In the genomic region with DNA sequence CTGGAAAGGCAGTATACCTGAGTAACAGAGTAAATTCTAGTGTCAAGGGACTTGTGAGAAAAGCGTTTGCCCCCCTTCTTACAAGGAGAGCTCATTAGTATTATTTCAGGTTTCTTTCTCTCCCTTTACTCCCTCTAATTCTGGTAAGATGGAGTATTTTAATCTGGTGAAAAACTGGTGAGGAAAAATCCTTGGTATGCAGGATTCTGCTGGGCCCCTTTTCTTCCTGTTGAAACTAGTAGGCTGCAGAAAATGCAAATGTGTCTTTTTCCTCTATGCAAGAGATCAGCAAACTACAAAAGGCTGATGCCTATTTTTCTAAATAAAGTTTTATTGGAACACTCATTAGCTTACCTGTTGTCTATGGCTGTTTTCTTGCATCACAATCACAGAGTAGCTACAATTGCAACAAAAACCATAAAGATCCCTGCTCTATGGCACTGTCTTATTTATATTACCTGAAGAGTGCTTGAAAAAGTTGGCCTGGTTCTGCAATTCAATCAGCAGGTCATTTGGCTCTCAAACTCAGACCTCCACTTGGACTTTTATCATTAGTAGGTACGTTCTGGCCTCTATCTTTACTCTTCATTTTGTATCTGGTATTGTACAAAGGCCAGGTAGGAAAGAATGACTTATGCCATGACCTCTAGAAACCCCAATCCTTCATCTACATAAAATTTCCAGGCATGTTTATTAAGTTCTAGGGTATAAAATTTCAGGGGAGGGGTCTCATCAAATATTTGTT, we compare ENCODE assay signal across 19 cellular contexts.
DNase-seq lines count a peak whose midpoint lies in the region; FAIRE-seq and TF ChIP-seq lines count a peak whose summit lies in the region.
"Had no signal": no experiment of that assay in that cellular context is flagged by ENCODE, and none has a peak within 500 bp of the region (broad histone marks: within the 10 kb centered on the region; RNA-seq: fewer than 3 reads in every experiment).

No MANE protein-coding gene starts in this region.

- peaks cover 12% of the 10 kb centered on the region for H3K36me3 Mint-ChIP-seq in endodermal cell (ENCODE audit: low read depth)
- peaks cover 6% of the 10 kb centered on the region for H3K36me3 Mint-ChIP-seq in T-helper 2 cell treated with Interferon-gamma antibody and Interleukin-4, amounts not matched to agents 5 μg/mL and 100 μg/mL, for 36 hours (ENCODE audit: low read depth)
- H3K36me3 Mint-ChIP-seq: activated naive CD4-positive, alpha-beta T cell treated with anti-CD3 and anti-CD28 coated beads, Interleukin-2, amount 10 ng/mL, durations not matched to agents 7 days and 5 days; natural killer cell had no signal

- intact Hi-C loops in prostate gland (cut with DNase I), result loop anchor here (10.0 kb wide), 1 partner anchor 534 kb away; no protein-coding TSS in a partner anchor

- H3K27ac Mint-ChIP-seq in endodermal cell, result peak overlapping the region; percentile 12
- H3K27ac Mint-ChIP-seq in T-helper 2 cell treated with Interferon-gamma antibody and Interleukin-4, amounts not matched to agents 5 μg/mL and 100 μg/mL, for 36 hours, result no peak overlapping the region
- H3K27ac Mint-ChIP-seq: activated CD4-positive, alpha-beta memory T cell treated with anti-CD3 and anti-CD28 coated beads, Interleukin-2, amount 10 ng/mL, durations not matched to agents 7 days and 5 days; activated naive CD4-positive, alpha-beta T cell treated with anti-CD3 and anti-CD28 coated beads, Interleukin-2, amount 10 ng/mL, durations not matched to agents 7 days and 5 days had no signal

- H3K9ac ChIP-seq in adipocyte (ENCODE audit: low read length) (peak overlapping the region; percentile 48), endodermal cell (ENCODE audit: extremely low read depth, low read length, poor library complexity, severe bottlenecking) (no peak overlapping the region)

- TF ChIP-seq POLR2A in GM12891 (IDR thresholded peaks at IDR 0.05; ENCODE audit: low read depth, low read length) (no peak), prostate gland (IDR thresholded peaks at IDR 0.05) (no peak)

- peaks cover 7% of the 10 kb centered on the region for H3K9me3 Mint-ChIP-seq in endodermal cell
- H3K9me3 Mint-ChIP-seq in T-helper 2 cell treated with Interferon-gamma antibody and Interleukin-4, amounts not matched to agents 5 μg/mL and 100 μg/mL, for 36 hours, result no peaks in the 10 kb centered on the region
- H3K9me3 Mint-ChIP-seq: activated CD4-positive, alpha-beta memory T cell treated with anti-CD3 and anti-CD28 coated beads, Interleukin-2, amount 10 ng/mL, durations not matched to agents 7 days and 5 days; activated naive CD4-positive, alpha-beta T cell treated with anti-CD3 and anti-CD28 coated beads, Interleukin-2, amount 10 ng/mL, durations not matched to agents 7 days and 5 days; natural killer cell had no signal

- H3K4me1 Mint-ChIP-seq in endodermal cell, result peaks cover 15% of the 10 kb centered on the region
- peaks cover 6% of the 10 kb centered on the region for H3K4me1 Mint-ChIP-seq in T-helper 2 cell treated with Interferon-gamma antibody and Interleukin-4, amounts not matched to agents 5 μg/mL and 100 μg/mL, for 36 hours (ENCODE audit: low read depth)
- H3K4me1 Mint-ChIP-seq: activated naive CD4-positive, alpha-beta T cell treated with anti-CD3 and anti-CD28 coated beads, Interleukin-2, amount 10 ng/mL, durations not matched to agents 7 days and 5 days had no signal

- DNase-seq in GM12891 (ENCODE audit: insufficient read length, low spot score) (no peak), adipocyte (ENCODE audit: low read depth) (peak; percentile 23), endodermal cell (no peak), prostate gland (ENCODE audit: low spot score) (no peak), T-helper 1 cell (no peak)
- DNase-seq in T-helper 2 cell treated with Interferon-gamma antibody and Interleukin-4, amounts not matched to agents 5 μg/mL and 100 μg/mL, for 36 hours (ENCODE audit: low spot score), result no peak
- no peak for DNase-seq in activated CD4-positive, CD25-positive, alpha-beta regulatory T cell treated with anti-CD3 and anti-CD28 coated beads, Interleukin-2, amount 50 U/mL, for 72 hours
- DNase-seq: activated CD4-positive, alpha-beta memory T cell treated with anti-CD3 and anti-CD28 coated beads, Interleukin-2, amount 10 ng/mL, durations not matched to agents 7 days and 5 days; activated naive CD4-positive, alpha-beta T cell treated with anti-CD3 and anti-CD28 coated beads, Interleukin-2, amount 10 ng/mL, durations not matched to agents 7 days and 5 days; activated T-cell treated with anti-CD3 and anti-CD28 coated beads, Interleukin-2, amount 50 U/mL, for 1 hour; body of pancreas; islet precursor cell; natural killer cell; NCI-H1694 treated with DMSO at 0.1 percent for 48 hours; NCI-H345; stimulated activated CD8-positive, alpha-beta memory T cell treated with anti-CD3 and anti-CD28 coated beads, Interleukin-4, amount 100 ng/mL, for 48 hours had no signal

- H3K27me3 ChIP-seq in adipocyte (replicated peaks; ENCODE audit: control insufficient read depth, insufficient read depth, low read length) (no peaks in the 10 kb centered on the region), endodermal cell (ENCODE audit: control insufficient read depth, insufficient read depth, low read length, poor library complexity, severe bottlenecking) (no peaks in the 10 kb centered on the region), prostate gland (replicated peaks; ENCODE audit: insufficient read depth) (no peaks in the 10 kb centered on the region)
- H3K27me3 ChIP-seq: body of pancreas, esophagus muscularis mucosa had no signal

- H3K27me3 Mint-ChIP-seq in endodermal cell (ENCODE audit: insufficient read depth), result no peaks in the 10 kb centered on the region
- no peaks in the 10 kb centered on the region for H3K27me3 Mint-ChIP-seq in T-helper 2 cell treated with Interferon-gamma antibody and Interleukin-4, amounts not matched to agents 5 μg/mL and 100 μg/mL, for 36 hours (ENCODE audit: low read depth)
- H3K27me3 Mint-ChIP-seq: activated CD4-positive, alpha-beta memory T cell treated with anti-CD3 and anti-CD28 coated beads, Interleukin-2, amount 10 ng/mL, durations not matched to agents 7 days and 5 days; activated naive CD4-positive, alpha-beta T cell treated with anti-CD3 and anti-CD28 coated beads, Interleukin-2, amount 10 ng/mL, durations not matched to agents 7 days and 5 days had no signal

- H3K4me3 Mint-ChIP-seq in endodermal cell, result no peak overlapping the region
- H3K4me3 Mint-ChIP-seq in T-helper 2 cell treated with Interferon-gamma antibody and Interleukin-4, amounts not matched to agents 5 μg/mL and 100 μg/mL, for 36 hours, result no peak overlapping the region
- H3K4me3 Mint-ChIP-seq: activated CD4-positive, alpha-beta memory T cell treated with anti-CD3 and anti-CD28 coated beads, Interleukin-2, amount 10 ng/mL, durations not matched to agents 7 days and 5 days; activated naive CD4-positive, alpha-beta T cell treated with anti-CD3 and anti-CD28 coated beads, Interleukin-2, amount 10 ng/mL, durations not matched to agents 7 days and 5 days; natural killer cell had no signal

- peaks cover 44% of the 10 kb centered on the region for H3K4me1 ChIP-seq in adipocyte (ENCODE audit: control insufficient read depth, insufficient read depth, low read length)
- peaks cover 7% of the 10 kb centered on the region for H3K4me1 ChIP-seq in endodermal cell (ENCODE audit: control insufficient read depth, insufficient read depth, low read length)
- H3K4me1 ChIP-seq in mesodermal cell (ENCODE audit: control insufficient read depth, insufficient read depth, low read length, poor library complexity, severe bottlenecking), result peaks cover 11% of the 10 kb centered on the region
- H3K4me1 ChIP-seq in prostate gland (replicated peaks), result no peaks in the 10 kb centered on the region

- 50% methylated on average over 2 of the region's 2 CpGs; no CpG with 5 or more reads in 1 of the 2 experiments for WGBS in endodermal cell (ENCODE audit: insufficient coverage in 1 of 2, insufficient read length in 1 of 2), 2 experiments
- no CpG with 5 or more reads among the region's 2 CpGs for WGBS in mesodermal cell (ENCODE audit: insufficient coverage in 2 of 2), 2 experiments
- WGBS in prostate gland, result 86% methylated on average over 2 of the region's 2 CpGs

- TF ChIP-seq CTCF in endodermal cell (conservative IDR thresholded peaks at IDR 0.05), result no peak
- TF ChIP-seq CTCF in prostate gland (IDR thresholded peaks at IDR 0.05), result no peak

- H3K36me3 ChIP-seq in adipocyte (ENCODE audit: control insufficient read depth, insufficient read depth, low read length, severe bottlenecking), result no peaks in the 10 kb centered on the region
- H3K36me3 ChIP-seq in endodermal cell (ENCODE audit: control insufficient read depth, insufficient read depth, low read length), result no peaks in the 10 kb centered on the region
- peaks cover 5% of the 10 kb centered on the region for H3K36me3 ChIP-seq in mesodermal cell (ENCODE audit: control insufficient read depth, insufficient read depth, low read length)
- no peaks in the 10 kb centered on the region for H3K36me3 ChIP-seq in prostate gland
- H3K36me3 ChIP-seq: esophagus muscularis mucosa had no signal

- H3K9me3 ChIP-seq in adipocyte (ENCODE audit: control insufficient read depth, low read length) (no peaks in the 10 kb centered on the region), endodermal cell (ENCODE audit: control insufficient read depth, low read length) (peaks cover 4% of the 10 kb centered on the region), mesodermal cell (ENCODE audit: control insufficient read depth, low read length) (peaks cover 3% of the 10 kb centered on the region), prostate gland (no peaks in the 10 kb centered on the region)
- H3K9me3 ChIP-seq: body of pancreas, esophagus muscularis mucosa had no signal

- peak; percentile 5 for FAIRE-seq in GM12891 (lab: Jason Lieb, UNC)
- FAIRE-seq: small intestine had no signal

- H3K27ac ChIP-seq in endodermal cell (ENCODE audit: low read depth, low read length) (peak overlapping the region; percentile 42), mesodermal cell (ENCODE audit: low read depth, low read length, severe bottlenecking) (peak overlapping the region; percentile 55), prostate gland (no peak overlapping the region)
- H3K27ac ChIP-seq: esophagus muscularis mucosa had no signal

- H3K4me3 ChIP-seq in adipocyte (ENCODE audit: low read length) (peak overlapping the region; percentile 54), endodermal cell (ENCODE audit: low read length) (no peak overlapping the region), mesodermal cell (ENCODE audit: extremely low read depth, insufficient read depth, low read length, poor library complexity, severe bottlenecking) (no peak overlapping the region), prostate gland (no peak overlapping the region)
- H3K4me3 ChIP-seq: body of pancreas, esophagus muscularis mucosa had no signal

TF ChIP-seq in GM12891, 5 proteins besides CTCF, POLR2A, EP300 and RAD21:
- TF ChIP-seq PAX5 (IDR thresholded peaks at IDR 0.05; ENCODE audit: insufficient read depth, low read length, severe bottlenecking) (no peak), POLR2AphosphoS5 (IDR thresholded peaks at IDR 0.05; ENCODE audit: low read depth, low read length) (no peak), TAF1 (IDR thresholded peaks at IDR 0.05; ENCODE audit: low read depth, low read length) (no peak), SPI1 (IDR thresholded peaks at IDR 0.05; ENCODE audit: low read depth, low read length) (no peak), POU2F2 (IDR thresholded peaks at IDR 0.05; ENCODE audit: low read depth, low read length) (no peak)
TF ChIP-seq in GM12891: peak in this region for 0.

Comparison
In these comparisons a context has a peak if more than half of its experiments do, and no peak if none do; other contexts are left out.
1. H3K27ac ChIP-seq: peak in endodermal cell (single experiment) and mesodermal cell (single experiment); none in prostate gland (0 of 2).